In the genomic region with DNA sequence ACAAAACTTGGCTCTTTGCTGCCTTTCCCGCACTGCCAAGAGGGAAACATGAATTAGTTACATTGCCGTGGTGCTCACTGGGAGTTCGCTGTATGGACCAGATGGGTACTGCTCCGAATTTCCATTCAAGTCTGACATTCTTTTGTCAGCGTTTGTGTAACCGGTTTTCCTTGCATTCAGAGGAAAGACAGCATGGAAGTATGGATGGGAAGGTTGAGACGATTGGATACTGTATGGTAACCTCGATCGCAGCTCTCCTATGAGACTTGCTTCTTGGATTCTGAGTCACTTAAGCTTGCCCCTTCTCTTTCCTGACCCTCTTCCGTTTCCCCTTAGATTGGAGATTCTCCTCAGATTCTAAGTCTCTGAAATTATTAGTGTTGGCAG, we compare ENCODE assay signal across 8 cellular contexts. TPM values are rescaled to one million over a fixed set of nuclear protein-coding genes. Genes with fewer than 3 reads are reported as not detected.
DNase-seq lines count a peak whose midpoint lies in the region; ATAC-seq, FAIRE-seq and TF ChIP-seq lines count a peak whose summit lies in the region.

No MANE protein-coding gene starts in this region.

- POLR2A ChIA-PET in K562 (lab: Yijun Ruan, JAX): interaction anchor here (0.7 to 1.1 kb wide), 3 partner anchors 10 to 54 kb away, joined by 3 read pairs; no protein-coding TSS in a partner anchor

- H3K4me1 ChIP-seq in Loucy (ENCODE audit: insufficient read depth, low read length, poor library complexity, severe bottlenecking): peaks cover 4% of the 10 kb centered on the region
- peaks cover 4 to 7% of the 10 kb centered on the region in 2 experiments; a peak in 3 of 5 replicates for H3K4me1 ChIP-seq in K562 (replicated peaks in 1 of 2; ENCODE audit: control insufficient read depth in 2 of 2, insufficient read depth in 2 of 2, low read length in 2 of 2)
- H3K4me1 ChIP-seq in suprapubic skin: peaks cover 21% of the 10 kb centered on the region

- H2AFZ ChIP-seq in Loucy (ENCODE audit: low read length): peak overlapping the region; percentile 92
- peak overlapping the region; percentile 99 for H2AFZ ChIP-seq in K562 (ENCODE audit: low read depth, low read length)

- CTCF ChIA-PET in K562 (lab: Yijun Ruan, JAX; ENCODE audit: low intra/inter-chr PET ratio): no interaction called here

- H3K27me3 ChIP-seq in Loucy (ENCODE audit: insufficient read depth, low read length, poor library complexity, severe bottlenecking) (peaks cover 5% of the 10 kb centered on the region), K562 (ENCODE audit: control insufficient read depth in 2 of 2, insufficient read depth in 2 of 2, low read length in 2 of 2) (no peaks in the 10 kb centered on the region), layer of hippocampus (ENCODE audit: control insufficient read depth, insufficient read depth, low read length) (no peaks in the 10 kb centered on the region), suprapubic skin (no peaks in the 10 kb centered on the region)

- H3K4me2 ChIP-seq in Loucy (ENCODE audit: low read depth, low read length, poor library complexity, severe bottlenecking) (peak overlapping the region; percentile 78), K562 (ENCODE audit: insufficient read depth, low read length) (peak overlapping the region; percentile 94)

- no peaks in the 10 kb centered on the region for H3K9me3 ChIP-seq in Loucy (ENCODE audit: insufficient read depth, low read depth, low read length)
- H3K9me3 ChIP-seq in K562 (replicated peaks; ENCODE audit: control insufficient read depth, insufficient read depth, low read depth, low read length): no peaks in the 10 kb centered on the region
- H3K9me3 ChIP-seq in suprapubic skin: no peaks in the 10 kb centered on the region

- H3K27ac ChIP-seq in K562 (ENCODE audit: extremely low read depth, low read depth, low read length) (peak overlapping the region; percentile 98), layer of hippocampus (ENCODE audit: low read depth, low read length) (peak overlapping the region; percentile 78), suprapubic skin (peak overlapping the region; percentile 92)

- H3K9me2 ChIP-seq in Loucy (replicated peaks; ENCODE audit: low read depth, low read length): no peaks in the 10 kb centered on the region

- H3K4me3 ChIP-seq in Loucy (ENCODE audit: low read length, poor library complexity, severe bottlenecking) (peak overlapping the region; percentile 86), K562 (peak overlapping the region; percentile 86), suprapubic skin (peak overlapping the region; percentile 75)

- peaks cover 7% of the 10 kb centered on the region; the same call in 1 of the 2 replicates for H3F3A ChIP-seq in Loucy (ENCODE audit: low read depth)

- TF ChIP-seq RAD21 in K562 (CRISPR knock-in tag; conservative IDR thresholded peaks at IDR 0.05 in 1 of 2, IDR thresholded peaks at IDR 0.05 in 1 of 2): no peak

- TF ChIP-seq EP300 in K562 (IDR thresholded peaks at IDR 0.05; ENCODE audit: low read length) (no peak), suprapubic skin (IDR thresholded peaks at IDR 0.05) (no peak)

- intact Hi-C loops in K562 (cut with micrococcal nuclease): loop anchor here (2.0 kb wide), 1 partner anchor 54 kb away; the partner anchor contains the start of gene RNF145

- H3K79me2 ChIP-seq in Loucy (ENCODE audit: insufficient read depth, low read length) (no peaks in the 10 kb centered on the region), K562 (ENCODE audit: control insufficient read depth, insufficient read depth, low read length) (peaks cover 38% of the 10 kb centered on the region)

- ATAC-seq in GM21786 (IDR thresholded peaks at IDR 0.05; ENCODE audit: unreplicated experiment) (peak; percentile 6), K562 (peak; percentile 61)

- DNase-seq in ELR (ENCODE audit: low read depth) (peak; percentile 70), K562 (ENCODE audit: extremely low read depth in 1 of 4, low spot score in 3 of 4) (peak in 1 of 4 experiments; percentile 8), suprapubic skin (ENCODE audit: low spot score in 2 of 2) (no peak), NCI-H1436 treated with DMSO at 0.1 percent for 48 hours (lab: John Stamatoyannopoulos, UW) (no peak), NCI-H226 (no peak)

- no peaks in the 10 kb centered on the region for H3K9me1 ChIP-seq in K562 (ENCODE audit: control insufficient read depth, insufficient read depth, low read length)

- in situ Hi-C loops in K562 (cut with MboI): no loop called here

- no peak for FAIRE-seq in K562 (lab: Jason Lieb, UNC)

- H3K9ac ChIP-seq in Loucy (ENCODE audit: low read depth, low read length, poor library complexity, severe bottlenecking) (peak overlapping the region; percentile 76), K562 (ENCODE audit: insufficient read depth in 1 of 2, low read depth in 2 of 2, low read length in 2 of 2) (peak overlapping the region; percentile 91 to 93; a peak in 3 of 4 replicates)

- WGBS in K562 (ENCODE audit: insufficient coverage, low coverage, missing lambda C conversion rate): 4% methylated on average over 10 of the region's 10 CpGs
- 27% methylated on average over 10 of the region's 10 CpGs for WGBS in suprapubic skin

- BruUV-seq in K562 (replicated peaks; lab: Mats Ljungman, UMichigan): no TSS peak

- TF ChIP-seq POLR2A in K562 (conservative IDR thresholded peaks at IDR 0.05) (no peak), suprapubic skin (IDR thresholded peaks at IDR 0.05) (no peak)

- H4K20me1 ChIP-seq in Loucy (ENCODE audit: insufficient read depth, low read length, poor library complexity, severe bottlenecking) (no peaks in the 10 kb centered on the region), K562 (replicated peaks; ENCODE audit: control insufficient read depth, insufficient read depth, low read length) (no peaks in the 10 kb centered on the region)

- TF ChIP-seq CTCF in Loucy (conservative IDR thresholded peaks at IDR 0.05; ENCODE audit: low read length) (no peak), K562 (IDR thresholded peaks at IDR 0.05 in 2 of 3, conservative IDR thresholded peaks at IDR 0.05 in 1 of 3; ENCODE audit: insufficient read depth in 2 of 3, low read depth in 1 of 3, low read length in 3 of 3) (no peak), suprapubic skin (IDR thresholded peaks at IDR 0.05) (no peak)

- H3K36me3 ChIP-seq in Loucy (ENCODE audit: insufficient read depth, low read length) (no peaks in the 10 kb centered on the region), K562 (ENCODE audit: control insufficient read depth, insufficient read depth, low read length) (peaks cover 4% of the 10 kb centered on the region; the same call in 1 of the 3 replicates), suprapubic skin (no peaks in the 10 kb centered on the region)

TF ChIP-seq in K562, 482 proteins besides CTCF, POLR2A, EP300 and RAD21 (continues in another document):
- no peak for TF ChIP-seq ASH1L (IDR thresholded peaks at IDR 0.05; ENCODE audit: borderline replicate concordance, low read depth, partially characterized antibody)
- TF ChIP-seq ZNF830 (CRISPR knock-in tag; IDR thresholded peaks at IDR 0.05): no peak

RNA-seq across cellular contexts. Expression of gene UBLCP1, which starts 0.6 kb away (rescaled TPM):
- total RNA-seq in K562 (2011; cell fraction: chromatin; rRNA removed; ENCODE audit: low replicate concordance): 3.5 and 7.0 TPM in 2 replicates
- 1.7 and 2.9 TPM in 2 replicates for total RNA-seq in K562 (2011; cell fraction: nucleolus; rRNA removed)
- 3.9 and 8.0 TPM in 2 replicates for total RNA-seq in K562 (2011; cell fraction: nucleoplasm; rRNA removed)
- 18.8 and 19.3 TPM in 2 replicates for total RNA-seq in K562 (2014; rRNA removed)
- total RNA-seq in K562 (2014; rRNA removed; fragmentation: Illumina TruSeq; extraction: Trizol): 35.1 and 41.7 TPM in 2 replicates
- 33.4 and 36.9 TPM in 2 replicates for total RNA-seq in K562 (2015; rRNA removed; fragmentation: Illumina TruSeq; extraction: Trizol)
- 21.6 and 22.1 TPM in 2 replicates for total RNA-seq in K562 (2021)
- polyA plus RNA-seq in K562 (2011; rRNA removed): 18.5 and 28.5 TPM in 2 replicates
- 2.9 and 7.9 TPM in 2 replicates for polyA plus RNA-seq in K562 (2011; cell fraction: cytosol; rRNA removed)
- 3.1 and 3.7 TPM in 2 replicates for polyA plus RNA-seq in K562 (2011; cell fraction: nucleus; rRNA removed)
- polyA plus RNA-seq in K562 (2012): 27.6 and 38.2 TPM in 2 replicates
- 33.2 and 39.8 TPM in 2 replicates for polyA plus RNA-seq in K562 (2014; fragmentation: Illumina TruSeq; extraction: Trizol)
- polyA plus RNA-seq in K562 (2014; fragmentation: Nextera tagmentation; extraction: Ambion mirVana): 10 to 100 TPM; 22.0 to 30.2 TPM
- 29.8 and 32.1 TPM in 2 replicates for polyA plus RNA-seq in K562 (2014; rRNA removed)
- 12.8 and 13.2 TPM in 2 replicates for polyA minus RNA-seq in K562 (2011; rRNA and poly(A)+ RNA removed)
- polyA minus RNA-seq in K562 (2011; cell fraction: cytosol; rRNA and poly(A)+ RNA removed): 4.3 and 6.9 TPM in 2 replicates
- polyA minus RNA-seq in K562 (2011; cell fraction: nucleus; rRNA and poly(A)+ RNA removed): 4.3 and 6.6 TPM in 2 replicates
- total RNA-seq in suprapubic skin: 10 to 100 TPM; 17.7 to 20.9 (median 18.8) TPM

RNA-seq across cellular contexts. Expression of gene RNF145, which starts 53.1 kb away (rescaled TPM):
- total RNA-seq in K562 (2011; cell fraction: chromatin; rRNA removed; ENCODE audit: low replicate concordance): 42.1 and 93.4 TPM in 2 replicates
- 32.7 and 49.0 TPM in 2 replicates for total RNA-seq in K562 (2011; cell fraction: nucleolus; rRNA removed)
- 61.5 and 67.7 TPM in 2 replicates for total RNA-seq in K562 (2011; cell fraction: nucleoplasm; rRNA removed)
- total RNA-seq in K562 (2014; rRNA removed): 20.3 and 24.3 TPM in 2 replicates
- total RNA-seq in K562 (2014; rRNA removed; fragmentation: Illumina TruSeq; extraction: Trizol): 21.8 and 29.5 TPM in 2 replicates
- 23.8 and 25.4 TPM in 2 replicates for total RNA-seq in K562 (2015; rRNA removed; fragmentation: Illumina TruSeq; extraction: Trizol)
- total RNA-seq in K562 (2021): 35.4 and 39.5 TPM in 2 replicates
- polyA plus RNA-seq in K562 (2011; rRNA removed): 26.2 and 40.7 TPM in 2 replicates
- polyA plus RNA-seq in K562 (2011; cell fraction: cytosol; rRNA removed): 10.7 and 19.3 TPM in 2 replicates
- polyA plus RNA-seq in K562 (2011; cell fraction: nucleus; rRNA removed): 34.2 and 35.9 TPM in 2 replicates
- polyA plus RNA-seq in K562 (2012): 30.1 and 36.5 TPM in 2 replicates
- polyA plus RNA-seq in K562 (2014; fragmentation: Illumina TruSeq; extraction: Trizol): 35.4 and 38.1 TPM in 2 replicates
- 10 to 100 TPM; 13.6 to 18.8 TPM for polyA plus RNA-seq in K562 (2014; fragmentation: Nextera tagmentation; extraction: Ambion mirVana)
- 30.4 and 30.5 TPM in 2 replicates for polyA plus RNA-seq in K562 (2014; rRNA removed)
- 30.0 and 36.5 TPM in 2 replicates for polyA minus RNA-seq in K562 (2011; rRNA and poly(A)+ RNA removed)
- polyA minus RNA-seq in K562 (2011; cell fraction: cytosol; rRNA and poly(A)+ RNA removed): 10.1 and 12.3 TPM in 2 replicates
- polyA minus RNA-seq in K562 (2011; cell fraction: nucleus; rRNA and poly(A)+ RNA removed): 21.9 and 33.2 TPM in 2 replicates
- total RNA-seq in suprapubic skin: 10 to 100 TPM; 37.4 to 57.0 (median 48.2) TPM
